In the genomic region with DNA sequence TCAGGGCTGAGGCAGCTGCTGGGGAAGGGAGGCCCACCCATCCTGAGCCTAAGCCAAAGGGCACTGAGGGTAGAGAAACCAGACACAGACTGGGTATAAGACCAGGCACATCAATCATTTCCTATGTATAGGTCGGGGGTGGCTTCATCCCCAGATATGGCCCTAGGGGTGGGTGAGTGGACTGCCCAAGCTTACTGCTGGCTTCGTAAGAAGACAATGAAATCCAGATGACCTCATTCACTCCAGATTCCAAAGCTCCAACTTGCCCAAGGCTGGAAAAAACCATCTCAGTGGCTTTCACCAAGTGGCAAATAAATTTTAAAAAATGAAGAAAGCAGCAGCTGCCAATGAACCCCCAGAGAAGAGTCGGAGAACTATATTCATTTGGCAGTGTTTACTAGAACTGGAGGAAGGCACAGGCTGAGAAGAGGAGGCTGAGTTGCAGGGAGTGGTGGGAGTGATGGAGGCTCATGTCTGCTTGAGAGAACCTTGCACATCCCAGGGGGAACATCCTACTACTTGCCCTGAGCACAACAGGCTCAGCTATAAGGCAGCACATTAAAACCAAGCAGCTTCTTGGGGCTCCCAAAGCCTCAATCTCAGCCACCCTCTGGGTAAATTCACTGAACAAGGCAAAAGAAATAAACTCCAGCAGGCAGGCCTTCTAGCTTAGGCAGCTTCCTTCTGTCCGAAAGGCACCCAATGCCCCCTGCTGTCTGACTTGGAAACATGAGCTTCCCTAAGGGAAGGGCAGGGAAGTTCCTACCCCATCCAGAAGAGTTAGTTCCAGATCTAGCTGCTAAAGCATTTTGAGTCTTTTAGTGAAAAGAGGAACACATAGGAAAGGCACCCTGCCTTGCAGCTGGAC, we compare ENCODE assay signal across 1 cellular context.
TF ChIP-seq lines count a peak whose summit lies in the region.

No MANE protein-coding gene starts in this region.

TF ChIP-seq in liver, 16 proteins besides CTCF, POLR2A, EP300 and RAD21 (continued from another document):
- no peak for TF ChIP-seq YY1 (IDR thresholded peaks at IDR 0.05)
- TF ChIP-seq NR2F2 (IDR thresholded peaks at IDR 0.05): no peak
- no peak for TF ChIP-seq HNF4A (conservative IDR thresholded peaks at IDR 0.05)
- no peak for TF ChIP-seq SP1 (IDR thresholded peaks at IDR 0.05)
- TF ChIP-seq RXRA (IDR thresholded peaks at IDR 0.05): no peak
- TF ChIP-seq FOXA2 (IDR thresholded peaks at IDR 0.05): no peak
